17 cellular contexts compared by ENCODE assay signal in the genomic region with DNA sequence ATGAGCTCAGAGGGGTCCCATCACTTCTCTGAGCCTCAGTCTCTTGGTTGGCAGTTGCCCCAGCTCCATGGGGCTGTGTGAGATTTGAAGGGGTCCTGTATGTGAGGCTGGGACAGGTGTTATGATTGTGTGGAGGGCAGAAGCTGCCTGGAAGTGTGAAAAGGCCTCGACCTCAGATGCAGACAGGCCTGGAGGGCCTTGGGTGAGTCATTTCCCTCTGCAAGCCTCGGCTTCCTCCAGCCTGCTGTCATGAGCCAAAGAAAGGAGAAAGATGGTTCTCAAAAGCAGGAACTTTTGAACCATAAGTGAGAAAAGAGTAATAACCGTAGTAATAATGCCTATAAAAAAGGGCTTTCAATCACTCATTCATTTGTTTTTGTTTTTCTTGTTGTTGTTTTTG. TPM values are rescaled to one million over a fixed set of nuclear protein-coding genes. Genes with fewer than 3 reads are reported as not detected.
DNase-seq lines count a peak whose midpoint lies in the region; ATAC-seq and TF ChIP-seq lines count a peak whose summit lies in the region.
"Had no signal": no experiment of that assay in that cellular context is flagged by ENCODE, and none has a peak within 500 bp of the region (broad histone marks: within the 10 kb centered on the region; RNA-seq: fewer than 3 reads in every experiment).

No MANE protein-coding gene starts in this region.

- peaks cover 0 to 7% (median 0%) of the 10 kb centered on the region in 4 donors for H3K4me1 ChIP-seq in right lobe of liver

- peaks cover 10% of the 10 kb centered on the region for H3K27me3 Mint-ChIP-seq in activated T-helper 17 cell treated with anti-CD3 and anti-CD28 coated beads, Interleukin-2, amount 50 U/mL, for 72 hours

- intact Hi-C loops in right lobe of liver (cut with DNase I) = no loop called here

- H3K4me1 Mint-ChIP-seq in activated T-helper 17 cell treated with anti-CD3 and anti-CD28 coated beads, Interleukin-2, amount 50 U/mL, for 72 hours = peaks cover 4% of the 10 kb centered on the region

- H3K4me3 Mint-ChIP-seq in activated T-helper 17 cell treated with anti-CD3 and anti-CD28 coated beads, Interleukin-2, amount 50 U/mL, for 72 hours = no peak overlapping the region
- H3K4me3 Mint-ChIP-seq: nephron had no signal

- H3K4me3 ChIP-seq in MG63 (no peak overlapping the region), right lobe of liver (no peak overlapping the region)

- H3K36me3 ChIP-seq in MG63 (no peaks in the 10 kb centered on the region), right lobe of liver (no peaks in the 10 kb centered on the region)

- H3K27me3 ChIP-seq in MG63 = no peaks in the 10 kb centered on the region
- no peaks in the 10 kb centered on the region for H3K27me3 ChIP-seq in right lobe of liver

- WGBS in right lobe of liver (ENCODE audit: insufficient coverage, low coverage, low lambda C conversion rate, missing lambda C conversion rate) = 43% methylated on average over 3 of the region's 3 CpGs

- H3K27ac ChIP-seq in right lobe of liver = no peak overlapping the region

- ATAC-seq in activated T-helper 17 cell treated with anti-CD3 and anti-CD28 coated beads, Interleukin-2, amount 50 U/mL, for 72 hours (replicated peaks) = peak; percentile 18
- ATAC-seq in right lobe of liver (peak in 3 of 4 donors; percentile 5 to 29 (median 17)), GM21576 (IDR thresholded peaks at IDR 0.05; ENCODE audit: unreplicated experiment) (no peak), GM21381 (IDR thresholded peaks at IDR 0.05; ENCODE audit: unreplicated experiment) (no peak)

- DNase-seq in EL (peak; percentile 56), MG63 (peak; percentile 84), right lobe of liver (no peak), midbrain (lab: John Stamatoyannopoulos, UW) (no peak)
- DNase-seq in activated CD4-positive, CD25-positive, alpha-beta regulatory T cell treated with anti-CD3 and anti-CD28 coated beads, Interleukin-2, amount 50 U/mL, for 72 hours = no peak
- DNase-seq: aorta; DMS53; GOT3; kidney; NCI-H187; SHP77 treated with DMSO at 0.1 percent for 48 hours; stimulated activated CD4-positive, alpha-beta T cell treated with anti-CD3 and anti-CD28 coated beads, Interleukin-15, amount 100 ng/mL, for 24 hours; stimulated activated naive CD4-positive, alpha-beta T cell had no signal

- H3K9me3 Mint-ChIP-seq in activated T-helper 17 cell treated with anti-CD3 and anti-CD28 coated beads, Interleukin-2, amount 50 U/mL, for 72 hours = no peaks in the 10 kb centered on the region
- H3K9me3 Mint-ChIP-seq: nephron had no signal

- TF ChIP-seq POLR2A in right lobe of liver (IDR thresholded peaks at IDR 0.05) = no peak

- TF ChIP-seq CTCF in right lobe of liver (IDR thresholded peaks at IDR 0.05) = no peak

- no peak overlapping the region for H3K27ac Mint-ChIP-seq in activated T-helper 17 cell treated with anti-CD3 and anti-CD28 coated beads, Interleukin-2, amount 50 U/mL, for 72 hours

- no peaks in the 10 kb centered on the region for H3K36me3 Mint-ChIP-seq in activated T-helper 17 cell treated with anti-CD3 and anti-CD28 coated beads, Interleukin-2, amount 50 U/mL, for 72 hours (ENCODE audit: low read depth)

- no peaks in the 10 kb centered on the region for H3K9me3 ChIP-seq in MG63
- H3K9me3 ChIP-seq in right lobe of liver = no peaks in the 10 kb centered on the region

RNA-seq across cellular contexts. Expression of a gene that starts 37.5 kb away (rescaled TPM):
- 0.12 and 0.82 TPM in 2 replicates for total RNA-seq in MG63 (2014; rRNA removed; shearing (Covaris generic); ENCODE audit: low replicate concordance)
- total RNA-seq in activated T-helper 17 cell treated with anti-CD3 and anti-CD28 coated beads, Interleukin-2, amount 50 U/mL, for 72 hours = under 1 TPM in 1 of 2 donors, not detected in 1; 0.34 TPM
- 1 to 10 TPM in 4 of 6 experiments, under 1 TPM in 2; 0.73 to 1.9 (median 1.1) TPM for total RNA-seq in right lobe of liver

Comparison
In these comparisons a context has a peak if more than half of its experiments do, and no peak if none do; other contexts are left out.
1. DNase-seq: peak in EL (single experiment) and MG63 (single experiment); none in right lobe of liver (0 of 3), activated CD4-positive, CD25-positive, alpha-beta regulatory T cell treated with anti-CD3 and anti-CD28 coated beads, Interleukin-2, amount 50 U/mL, for 72 hours (single experiment) and midbrain (single experiment).
2. ATAC-seq: peak in activated T-helper 17 cell treated with anti-CD3 and anti-CD28 coated beads, Interleukin-2, amount 50 U/mL, for 72 hours (single experiment) and right lobe of liver (3 of 4); none in GM21576 (single experiment) and GM21381 (single experiment).